Comparison of ENCODE assay signal across 8 cellular contexts in the genomic region with DNA sequence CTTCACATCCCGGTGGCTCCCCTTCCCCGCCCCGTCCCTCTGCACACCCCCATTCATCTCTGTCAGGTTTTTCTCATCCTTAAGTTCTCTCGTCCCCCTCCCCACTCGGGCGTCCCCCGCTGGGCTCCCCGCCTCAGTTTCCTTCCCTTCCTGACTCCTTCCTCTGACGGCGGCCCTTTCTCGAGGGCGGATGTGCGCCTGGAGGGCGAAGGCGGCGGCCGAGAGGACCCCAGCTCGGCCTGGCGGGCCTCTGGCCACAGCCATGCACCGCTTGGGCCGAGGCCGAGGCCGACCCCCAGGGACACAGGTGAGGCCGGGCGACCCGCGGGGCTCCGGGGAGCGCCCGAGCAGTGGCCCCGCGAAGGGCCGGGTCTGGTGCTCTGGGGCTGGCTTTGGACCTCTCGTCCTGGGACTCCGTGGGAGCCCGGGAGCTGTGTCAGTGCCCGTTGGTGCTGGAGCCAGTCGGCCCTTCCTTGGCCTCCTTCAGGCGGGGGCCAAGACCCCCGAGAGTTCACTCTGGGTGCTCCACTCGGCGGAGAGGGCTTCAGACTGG. TPM values are rescaled to one million over a fixed set of nuclear protein-coding genes. Genes with fewer than 3 reads are reported as not detected.
DNase-seq lines count a peak whose midpoint lies in the region; ATAC-seq and TF ChIP-seq lines count a peak whose summit lies in the region.

No MANE protein-coding gene starts in this region.

- peak overlapping the region; percentile 94 for H3K4me2 ChIP-seq in OCI-LY3 (ENCODE audit: low read length)

- H3K79me2 ChIP-seq in OCI-LY3 (ENCODE audit: low read length) = no peaks in the 10 kb centered on the region

- H3K4me3 Mint-ChIP-seq in endothelial cell (ENCODE audit: unreplicated experiment) (peak overlapping the region; percentile 73), neural crest cell (peak overlapping the region; percentile 71)

- H3K4me1 ChIP-seq in OCI-LY3 (ENCODE audit: low read length) = peaks cover 25% of the 10 kb centered on the region

- H3K27me3 Mint-ChIP-seq in endothelial cell (ENCODE audit: unreplicated experiment) (peaks cover 20% of the 10 kb centered on the region), neural crest cell (ENCODE audit: low read depth) (peaks cover 45% of the 10 kb centered on the region)

- H3K9me3 Mint-ChIP-seq in endothelial cell (ENCODE audit: unreplicated experiment) (no peaks in the 10 kb centered on the region), neural crest cell (no peaks in the 10 kb centered on the region)

- no peaks in the 10 kb centered on the region for H4K20me1 ChIP-seq in OCI-LY3 (ENCODE audit: insufficient read depth, low read length)

- ATAC-seq in GM21423 (IDR thresholded peaks at IDR 0.05; ENCODE audit: unreplicated experiment) = no peak
- no peak for ATAC-seq in HG03159 (IDR thresholded peaks at IDR 0.05; ENCODE audit: unreplicated experiment)

- H3K27me3 ChIP-seq in OCI-LY3 (ENCODE audit: low read depth, low read length) = peaks cover 22% of the 10 kb centered on the region

- peak overlapping the region; percentile 36; the same call in 1 of the 2 replicates for H2AFZ ChIP-seq in OCI-LY3 (ENCODE audit: low read depth, low read length)

- H3K4me3 ChIP-seq in AG10803 (ENCODE audit: low read length) (peak overlapping the region; percentile 72), OCI-LY3 (ENCODE audit: low read length) (peak overlapping the region; percentile 91)

- no peak overlapping the region for H3K27ac Mint-ChIP-seq in endothelial cell (ENCODE audit: unreplicated experiment)
- H3K27ac Mint-ChIP-seq in neural crest cell (ENCODE audit: unreplicated experiment) = no peak overlapping the region

- H3K4me1 Mint-ChIP-seq in endothelial cell (ENCODE audit: unreplicated experiment) (peaks cover 28% of the 10 kb centered on the region), neural crest cell (peaks cover 59% of the 10 kb centered on the region)

- no peak overlapping the region for H3K27ac ChIP-seq in OCI-LY3 (ENCODE audit: low read length)

- DNase-seq in AG10803 (ENCODE audit: low read depth) = no peak
- no peak for DNase-seq in endothelial cell (ENCODE audit: low spot score)
- DNase-seq in neural crest cell (ENCODE audit: low read depth, low spot score) = no peak
- DNase-seq in amygdala (lab: John Stamatoyannopoulos, UW) = no peak
- no peak for DNase-seq in GM19238 (ENCODE audit: insufficient read length, low spot score)

- TF ChIP-seq CTCF in AG10803 (conservative IDR thresholded peaks at IDR 0.05; ENCODE audit: low read length) = no peak
- no peak for TF ChIP-seq CTCF in OCI-LY3 (IDR thresholded peaks at IDR 0.05; ENCODE audit: low read depth, low read length)
- TF ChIP-seq CTCF in endothelial cell (IDR thresholded peaks at IDR 0.05; ENCODE audit: unreplicated experiment) = no peak
- no peak for TF ChIP-seq CTCF in neural crest cell (conservative IDR thresholded peaks at IDR 0.05)

- no peaks in the 10 kb centered on the region for H3K36me3 ChIP-seq in OCI-LY3 (replicated peaks; ENCODE audit: low read depth, low read length)

- no peak overlapping the region for H3K9ac ChIP-seq in OCI-LY3 (ENCODE audit: low read length)

- H3K9me3 ChIP-seq in OCI-LY3 (ENCODE audit: insufficient read depth, low read length) = no peaks in the 10 kb centered on the region

- H3K36me3 Mint-ChIP-seq in endothelial cell (ENCODE audit: low read depth, unreplicated experiment) (peaks cover 17% of the 10 kb centered on the region), neural crest cell (ENCODE audit: low read depth) (peaks cover 3% of the 10 kb centered on the region)

RNA-seq across cellular contexts. Expression of gene PHLDB1, which starts 2.9 kb away (rescaled TPM):
- total RNA-seq in endothelial cell (ENCODE audit: unreplicated experiment) (45.4 TPM), neural crest cell (108 and 120 TPM in 2 replicates)

RNA-seq across cellular contexts. Expression of gene ARCN1, which starts 38.1 kb away (rescaled TPM):
- total RNA-seq in endothelial cell (ENCODE audit: unreplicated experiment) (145 TPM), neural crest cell (122 and 128 TPM in 2 replicates)

RNA-seq across cellular contexts. Expression of gene IFT46, which starts 44.6 kb away (rescaled TPM):
- total RNA-seq in endothelial cell (ENCODE audit: unreplicated experiment) = 19.7 TPM
- 24.2 and 24.4 TPM in 2 replicates for total RNA-seq in neural crest cell
